ENCODE assay signal across 11 cellular contexts in genomic region chr16:86931410-86931941, GRCh38.
A peak's percentile ranks its signal among the peaks of the same experiment; 100 is the strongest.
DNase-seq lines count a peak whose midpoint lies in the region; ATAC-seq and TF ChIP-seq lines count a peak whose summit lies in the region.
"Had no signal": no experiment of that assay in that cellular context is flagged by ENCODE, and none has a peak within 500 bp of the region (broad histone marks: within the 10 kb centered on the region; RNA-seq: fewer than 3 reads in every experiment).

No MANE protein-coding gene starts in this region.

- H3K4me3 ChIP-seq in heart right ventricle (peak overlapping the region in 7 of 10 donors; percentile 3 to 28 (median 17)), skeletal muscle cell (ENCODE audit: low read depth, low read length) (no peak overlapping the region)

- no peaks in the 10 kb centered on the region for H3K36me3 ChIP-seq in heart right ventricle

- ATAC-seq in heart right ventricle (peak; percentile 70 to 87 (median 76)), GM21367 (IDR thresholded peaks at IDR 0.05; ENCODE audit: unreplicated experiment) (no peak), GM21723 (IDR thresholded peaks at IDR 0.05; ENCODE audit: unreplicated experiment) (no peak), HG03469 (IDR thresholded peaks at IDR 0.05; ENCODE audit: unreplicated experiment) (no peak), HG02840 (IDR thresholded peaks at IDR 0.05; ENCODE audit: low FRiP score, unreplicated experiment) (no peak)

- WGBS in heart right ventricle, 2 donors = 10% methylated on average over 26 of the region's 26 CpGs

- H3K4me1 ChIP-seq in heart right ventricle = peaks cover 7 to 40% (median 30%) of the 10 kb centered on the region in 9 donors

- H3K27ac ChIP-seq in heart right ventricle = peak overlapping the region in 9 of 10 donors; percentile 40 to 79 (median 63)

- H3K9me3 ChIP-seq in heart right ventricle = no peaks in the 10 kb centered on the region

- intact Hi-C loops in heart right ventricle (cut with DNase I) = loop anchor here in 1 of 10 donors (10.0 kb wide), 1 partner anchor 123 kb away; no protein-coding TSS in a partner anchor

- TF ChIP-seq CTCF in heart right ventricle (IDR thresholded peaks at IDR 0.05) = peak in 1 of 9 donors; percentile 20

- peaks cover 0 to 37% (median 2%) of the 10 kb centered on the region in 7 donors for H3K27me3 ChIP-seq in heart right ventricle

- DNase-seq in H4 (ENCODE audit: low spot score) (peak; percentile 49), amniotic epithelial cell (ENCODE audit: low read depth) (peak; percentile 79), heart right ventricle (peak; percentile 76 to 77), skeletal muscle cell (ENCODE audit: low read depth) (peak; percentile 47)
- DNase-seq: NCI-H187; SIG-M5; stimulated activated CD4-positive, alpha-beta T cell treated with anti-CD3 and anti-CD28 coated beads, Interleukin-4, amount 100 ng/mL, for 1 hour had no signal

Comparison
In these comparisons a context has a peak if more than half of its experiments do, and no peak if none do; other contexts are left out.
1. ATAC-seq: peak in heart right ventricle (8 of 8); none in GM21367 (single experiment), GM21723 (single experiment), HG03469 (single experiment) and HG02840 (single experiment).
2. Peak in every context shown above with its lines, with median percentiles within 50 percentile points of each other: DNase-seq.